8 cellular contexts compared by ENCODE assay signal in genomic region chr11:118251858-118252652, GRCh38. TPM values are rescaled to one million over a fixed set of nuclear protein-coding genes. Genes with fewer than 3 reads are reported as not detected.
A peak's percentile ranks its signal among the peaks of the same experiment; 100 is the strongest.
DNase-seq lines count a peak whose midpoint lies in the region; ATAC-seq and TF ChIP-seq lines count a peak whose summit lies in the region.

MPZL3 (minus strand) TSS chr11:118252365; CDS start chr11:118252294, 71 bp downstream.

- H3K4me1 ChIP-seq in Caco-2 (peaks cover 11% of the 10 kb centered on the region), Loucy (ENCODE audit: insufficient read depth, low read length, poor library complexity, severe bottlenecking) (peaks cover 7% of the 10 kb centered on the region)

- H3K36me3 Mint-ChIP-seq in Caco-2 (ENCODE audit: insufficient read depth, unreplicated experiment): peaks cover 38% of the 10 kb centered on the region
- peaks cover 0 to 7% (median 5%) of the 10 kb centered on the region in 3 donors for H3K36me3 Mint-ChIP-seq in naive thymus-derived CD8-positive, alpha-beta T cell
- H3K36me3 Mint-ChIP-seq in stimulated activated memory B cell treated with anti-CD40 and anti-IgM and Interleukin-4, amounts not matched to agents 10 μg/mL and 1 μg/mL and 100 μg/mL, for 72 hours: peaks cover 25% of the 10 kb centered on the region

- H3K9me2 ChIP-seq in Loucy (replicated peaks; ENCODE audit: low read depth, low read length): no peaks in the 10 kb centered on the region

- peak within 1 kb of the TSS; percentile 85 for H3K4me3 Mint-ChIP-seq in Caco-2 (ENCODE audit: unreplicated experiment)
- H3K4me3 Mint-ChIP-seq in naive thymus-derived CD8-positive, alpha-beta T cell: peak within 1 kb of the TSS; percentile 95 to 99 (median 98)
- peak within 1 kb of the TSS; percentile 100 for H3K4me3 Mint-ChIP-seq in stimulated activated memory B cell treated with anti-CD40 and anti-IgM and Interleukin-4, amounts not matched to agents 10 μg/mL and 1 μg/mL and 100 μg/mL, for 72 hours

- H3K27me3 Mint-ChIP-seq in Caco-2 (ENCODE audit: insufficient read depth, unreplicated experiment): no peaks in the 10 kb centered on the region
- peaks cover 0 to 3% (median 0%) of the 10 kb centered on the region in 5 donors for H3K27me3 Mint-ChIP-seq in naive thymus-derived CD8-positive, alpha-beta T cell
- peaks cover 19% of the 10 kb centered on the region for H3K27me3 Mint-ChIP-seq in stimulated activated memory B cell treated with anti-CD40 and anti-IgM and Interleukin-4, amounts not matched to agents 10 μg/mL and 1 μg/mL and 100 μg/mL, for 72 hours

- H3K27me3 ChIP-seq in Caco-2 (replicated peaks; ENCODE audit: control insufficient read depth, insufficient read depth, low read length) (no peaks in the 10 kb centered on the region), Loucy (ENCODE audit: insufficient read depth, low read length, poor library complexity, severe bottlenecking) (peaks cover 100% of the 10 kb centered on the region)

- ATAC-seq in GM21619 (IDR thresholded peaks at IDR 0.05; ENCODE audit: unreplicated experiment): peak; percentile 79
- peak; percentile 79 to 88 for ATAC-seq in naive thymus-derived CD8-positive, alpha-beta T cell
- peak; percentile 84 for ATAC-seq in stimulated activated memory B cell treated with anti-CD40 and anti-IgM and Interleukin-4, amounts not matched to agents 10 μg/mL and 1 μg/mL and 100 μg/mL, for 72 hours

- H3K4me3 ChIP-seq in Caco-2 (ENCODE audit: low read depth, low read length) (peak within 1 kb of the TSS; percentile 65), Loucy (ENCODE audit: low read length, poor library complexity, severe bottlenecking) (peak within 1 kb of the TSS; percentile 77), fibroblast of pulmonary artery (replicated peaks; ENCODE audit: low read depth, low read length) (peak within 1 kb of the TSS; percentile 88)

- peak within 1 kb of the TSS; percentile 97 for H2AFZ ChIP-seq in Loucy (ENCODE audit: low read length)

- peak within 1 kb of the TSS; percentile 98 for H3K27ac Mint-ChIP-seq in Caco-2 (ENCODE audit: unreplicated experiment)
- peak within 1 kb of the TSS; percentile 99 to 100 (median 100) for H3K27ac Mint-ChIP-seq in naive thymus-derived CD8-positive, alpha-beta T cell
- H3K27ac Mint-ChIP-seq in stimulated activated memory B cell treated with anti-CD40 and anti-IgM and Interleukin-4, amounts not matched to agents 10 μg/mL and 1 μg/mL and 100 μg/mL, for 72 hours: peak within 1 kb of the TSS; percentile 99

- TSS peak; percentile 92 for BruUV-seq in Caco-2 (replicated peaks; lab: Mats Ljungman, UMichigan)

- intact Hi-C loops in Caco-2 (cut with micrococcal nuclease; ENCODE audit: unreplicated experiment): loop anchor here (1.0 to 2.0 kb wide), 6 partner anchors 11 to 63 kb away; partner anchors contain the start of gene MPZL2

- CTCF ChIA-PET in Caco-2 (lab: Charles Lee): interaction anchor here (0.6 to 2.4 kb wide), 10 partner anchors 9 to 80 kb away, joined by 3 to 35 read pairs (median 4); partner anchors contain the start of gene MPZL2

- TF ChIP-seq CTCF in Caco-2 (IDR thresholded peaks at IDR 0.05; ENCODE audit: insufficient read depth in 1 of 2, low read depth in 1 of 2, low read length in 1 of 2, severe bottlenecking in 1 of 2, unreplicated experiment in 1 of 2) (peak in 1 of 2 experiments; percentile 20), Loucy (conservative IDR thresholded peaks at IDR 0.05; ENCODE audit: low read length) (no peak), fibroblast of pulmonary artery (IDR thresholded peaks at IDR 0.05; ENCODE audit: low read length, missing control alignments) (no peak)

- POLR2A ChIA-PET in Caco-2 (lab: Charles Lee): interaction anchor here (0.6 to 2.2 kb wide), 16 partner anchors 10 to 869 kb away, joined by 3 to 24 read pairs (median 5); partner anchors contain the start of genes HINFP, KMT2A and MPZL2
- POLR2A ChIA-PET in naive thymus-derived CD8-positive, alpha-beta T cell (lab: Charles Lee): interaction anchor here (0.7 to 3.4 kb wide), 24 partner anchors 8 to 184 kb away, joined by 3 to 34 read pairs (median 5); partner anchors contain the start of genes CD3E, JAML, KMT2A and MPZL2

- no peaks in the 10 kb centered on the region for H3K79me2 ChIP-seq in Loucy (ENCODE audit: insufficient read depth, low read length)

- DNase-seq in Caco-2: peak; percentile 97 to 99
- DNase-seq in RPMI8226: peak; percentile 100
- peak; percentile 69 for DNase-seq in activated effector memory CD4-positive, alpha-beta T cell treated with Interleukin-2 at 50 U/mL for 16 hours
- DNase-seq in fibroblast of pulmonary artery (ENCODE audit: low read depth): peak; percentile 74
- peak; percentile 64 to 96 (median 91) for DNase-seq in naive thymus-derived CD8-positive, alpha-beta T cell

- peak within 1 kb of the TSS; percentile 55 for H3K4me2 ChIP-seq in Loucy (ENCODE audit: low read depth, low read length, poor library complexity, severe bottlenecking)

- H3K9ac ChIP-seq in Loucy (ENCODE audit: low read depth, low read length, poor library complexity, severe bottlenecking): no peak within 1 kb of the TSS

- H4K20me1 ChIP-seq in Loucy (ENCODE audit: insufficient read depth, low read length, poor library complexity, severe bottlenecking): no peaks in the 10 kb centered on the region

- H3K9me3 ChIP-seq in Caco-2 (no peaks in the 10 kb centered on the region), Loucy (ENCODE audit: insufficient read depth, low read depth, low read length) (no peaks in the 10 kb centered on the region)

- H3F3A ChIP-seq in Loucy (ENCODE audit: low read depth): no peaks in the 10 kb centered on the region

- peaks cover 24% of the 10 kb centered on the region for H3K4me1 Mint-ChIP-seq in Caco-2 (ENCODE audit: low read depth, unreplicated experiment)
- H3K4me1 Mint-ChIP-seq in naive thymus-derived CD8-positive, alpha-beta T cell: peaks cover 14 to 44% (median 35%) of the 10 kb centered on the region in 4 donors
- peaks cover 17% of the 10 kb centered on the region for H3K4me1 Mint-ChIP-seq in stimulated activated memory B cell treated with anti-CD40 and anti-IgM and Interleukin-4, amounts not matched to agents 10 μg/mL and 1 μg/mL and 100 μg/mL, for 72 hours

- H3K36me3 ChIP-seq in Caco-2 (ENCODE audit: control insufficient read depth, insufficient read depth, low read length): peaks cover 2% of the 10 kb centered on the region
- H3K36me3 ChIP-seq in Loucy (ENCODE audit: insufficient read depth, low read length): no peaks in the 10 kb centered on the region

- no peaks in the 10 kb centered on the region for H3K9me3 Mint-ChIP-seq in Caco-2 (ENCODE audit: unreplicated experiment)
- no peaks in the 10 kb centered on the region for H3K9me3 Mint-ChIP-seq in naive thymus-derived CD8-positive, alpha-beta T cell
- no peaks in the 10 kb centered on the region for H3K9me3 Mint-ChIP-seq in stimulated activated memory B cell treated with anti-CD40 and anti-IgM and Interleukin-4, amounts not matched to agents 10 μg/mL and 1 μg/mL and 100 μg/mL, for 72 hours

RNA-seq across cellular contexts. Expression of gene MPZL3, which starts in this region (rescaled TPM):
- 29.6 and 31.8 TPM in 2 replicates for total RNA-seq in Caco-2 (2022)
- 10 to 100 TPM; 11.2 to 12.6 TPM for total RNA-seq in naive thymus-derived CD8-positive, alpha-beta T cell
- 1 to 10 TPM; 1.9 to 3.4 (median 3.2) TPM for polyA plus RNA-seq in naive thymus-derived CD8-positive, alpha-beta T cell

Comparison
In these comparisons a context has a peak if more than half of its experiments do, and no peak if none do; other contexts are left out.
1. Peak in every context shown above with its lines: DNase-seq, ATAC-seq and H3K4me3 ChIP-seq.